In the genomic region with DNA sequence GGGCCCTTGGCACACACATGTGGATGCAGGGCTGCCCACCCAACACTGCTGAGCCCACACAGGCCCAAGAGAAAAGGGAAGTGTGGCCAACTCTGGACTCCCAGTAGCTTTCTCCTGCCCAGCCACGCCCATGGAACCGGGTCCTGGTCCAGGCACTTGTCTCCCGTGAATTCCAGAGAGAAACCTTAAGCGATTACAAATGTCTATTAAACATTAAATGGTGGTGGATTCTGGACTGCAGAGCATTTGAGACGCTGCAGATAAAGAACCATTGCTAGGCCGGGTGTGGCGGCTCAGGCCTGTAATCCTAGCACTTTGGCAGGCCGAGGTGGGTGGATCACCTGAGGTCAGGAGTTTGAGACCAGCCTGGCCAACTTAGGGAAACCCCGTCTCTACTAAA, we compare ENCODE assay signal across 19 cellular contexts.
"Had no signal": no experiment of that assay in that cellular context is flagged by ENCODE, and none has a peak within 500 bp of the region (broad histone marks: within the 10 kb centered on the region; RNA-seq: fewer than 3 reads in every experiment).

No MANE protein-coding gene starts in this region.

- H3K4me3 Mint-ChIP-seq: activated CD4-positive, alpha-beta T cell treated with anti-CD3 and anti-CD28 coated beads, Interleukin-2, amount 10 ng/mL, durations not matched to agents 24 days and 14 days; activated CD8-positive, alpha-beta T cell treated with anti-CD3 and anti-CD28 coated beads, Interleukin-2, amount 10 ng/mL, durations not matched to agents 7 days and 5 days; activated naive CD8-positive, alpha-beta T cell; endodermal cell; natural killer cell; stimulated activated effector memory CD8-positive, alpha-beta T cell treated with anti-CD3 and anti-CD28 coated beads, Interleukin-12 subunit alpha, Interleukin-12 subunit beta, amount 100 ng/mL, for 72 hours; type B pancreatic cell had no signal

- DNase-seq: activated CD4-positive, alpha-beta T cell treated with anti-CD3 and anti-CD28 coated beads, Interleukin-2, amount 10 ng/mL, durations not matched to agents 24 days and 14 days; activated CD4-positive, CD25-positive, alpha-beta regulatory T cell; activated CD8-positive, alpha-beta memory T cell treated with anti-CD3 and anti-CD28 coated beads, Interleukin-2, amount 50 U/mL, for 4 hours; activated CD8-positive, alpha-beta T cell treated with anti-CD3 and anti-CD28 coated beads, Interleukin-2, amount 10 ng/mL, durations not matched to agents 7 days and 5 days; activated gamma-delta T cell treated with Interleukin-2 at 50 U/mL for 16 hours; activated T-cell treated with anti-CD3 and anti-CD28 coated beads, Interleukin-2, amount 50 U/mL, for 48 hours; amygdala; dorsolateral prefrontal cortex; endodermal cell; hippocampal formation; mesenchymal stem cell; natural killer cell; nucleus accumbens; stimulated activated CD4-positive, alpha-beta T cell treated with anti-CD3 and anti-CD28 coated beads, Interleukin-12 subunit alpha, Interleukin-12 subunit beta, amount 100 ng/mL, for 4 hours; SW 1271 had no signal

- ATAC-seq: activated CD8-positive, alpha-beta T cell treated with anti-CD3 and anti-CD28 coated beads, Interleukin-2, amount 10 ng/mL, durations not matched to agents 7 days and 5 days; natural killer cell; stimulated activated effector memory CD8-positive, alpha-beta T cell treated with anti-CD3 and anti-CD28 coated beads, Interleukin-12 subunit alpha, Interleukin-12 subunit beta, amount 100 ng/mL, for 72 hours had no signal

- H3K4me1 Mint-ChIP-seq: activated CD4-positive, alpha-beta T cell treated with anti-CD3 and anti-CD28 coated beads, Interleukin-2, amount 10 ng/mL, durations not matched to agents 24 days and 14 days; stimulated activated effector memory CD8-positive, alpha-beta T cell treated with anti-CD3 and anti-CD28 coated beads, Interleukin-12 subunit alpha, Interleukin-12 subunit beta, amount 100 ng/mL, for 72 hours had no signal

- H3K9me3 Mint-ChIP-seq: activated CD4-positive, alpha-beta T cell treated with anti-CD3 and anti-CD28 coated beads, Interleukin-2, amount 10 ng/mL, durations not matched to agents 24 days and 14 days; endodermal cell; natural killer cell; stimulated activated effector memory CD8-positive, alpha-beta T cell treated with anti-CD3 and anti-CD28 coated beads, Interleukin-12 subunit alpha, Interleukin-12 subunit beta, amount 100 ng/mL, for 72 hours; type B pancreatic cell had no signal

- H3K9me3 ChIP-seq: prostate gland had no signal

- H3K36me3 ChIP-seq: prostate gland had no signal

- H3K27ac Mint-ChIP-seq: activated CD4-positive, alpha-beta T cell treated with anti-CD3 and anti-CD28 coated beads, Interleukin-2, amount 10 ng/mL, durations not matched to agents 24 days and 14 days; activated CD8-positive, alpha-beta T cell treated with anti-CD3 and anti-CD28 coated beads, Interleukin-2, amount 10 ng/mL, durations not matched to agents 7 days and 5 days; activated naive CD8-positive, alpha-beta T cell; endodermal cell; natural killer cell; stimulated activated effector memory CD8-positive, alpha-beta T cell treated with anti-CD3 and anti-CD28 coated beads, Interleukin-12 subunit alpha, Interleukin-12 subunit beta, amount 100 ng/mL, for 72 hours; type B pancreatic cell had no signal

- H3K27me3 Mint-ChIP-seq: activated CD4-positive, alpha-beta T cell treated with anti-CD3 and anti-CD28 coated beads, Interleukin-2, amount 10 ng/mL, durations not matched to agents 24 days and 14 days; activated naive CD8-positive, alpha-beta T cell had no signal

- H3K36me3 Mint-ChIP-seq: activated naive CD8-positive, alpha-beta T cell; natural killer cell; stimulated activated effector memory CD8-positive, alpha-beta T cell treated with anti-CD3 and anti-CD28 coated beads, Interleukin-12 subunit alpha, Interleukin-12 subunit beta, amount 100 ng/mL, for 72 hours; type B pancreatic cell had no signal

- H3K4me3 ChIP-seq: dorsolateral prefrontal cortex, prostate gland had no signal
